In genomic region chr18:4986677-4987076, GRCh38 we compare ENCODE assay signal across 33 cellular contexts.
"Had no signal": no experiment of that assay in that cellular context is flagged by ENCODE, and none has a peak within 500 bp of the region (broad histone marks: within the 10 kb centered on the region; RNA-seq: fewer than 3 reads in every experiment).

No MANE protein-coding gene starts in this region.

- DNase-seq: activated B cell treated with CpG ODN at 0.5 μM for 24 hours; activated CD4-positive, alpha-beta T cell treated with anti-CD3 and anti-CD28 coated beads for 48 hours; activated CD4-positive, alpha-beta T cell treated with anti-CD3 and anti-CD28 coated beads, Interleukin-2, amount 50 U/mL, for 1 hour; activated CD4-positive, alpha-beta T cell treated with anti-CD3 and anti-CD28 coated beads, Interleukin-2, amount 50 U/mL, for 48 hours; activated CD8-positive, alpha-beta memory T cell treated with anti-CD3 and anti-CD28 coated beads for 24 hours; activated CD8-positive, alpha-beta T cell treated with anti-CD3 and anti-CD28 coated beads for 36 hours; activated effector memory CD4-positive, alpha-beta T cell treated with Interleukin-2 at 50 U/mL for 16 hours; activated naive CD4-positive, alpha-beta T cell treated with anti-CD3 and anti-CD28 coated beads for 36 hours; activated naive CD8-positive, alpha-beta T cell treated with anti-CD3 and anti-CD28 coated beads for 36 hours; activated naive CD8-positive, alpha-beta T cell treated with anti-CD3 and anti-CD28 coated beads, Interleukin-2, amount 50 U/mL, for 24 hours; activated T-cell treated with anti-CD3 and anti-CD28 coated beads, Interleukin-2, amount 50 U/mL, for 4 hours; adrenal gland; amygdala; aorta; body of pancreas; caudate nucleus; cortex of kidney; effector CD8-positive, alpha-beta T cell; esophagus squamous epithelium; foreskin melanocyte; T-cell; T1000; WERI-Rb-1 had no signal

- H3K27ac ChIP-seq: adrenal gland, body of pancreas, epithelial cell of prostate, esophagus squamous epithelium, gastroesophageal sphincter, WERI-Rb-1 had no signal

- H3K36me3 Mint-ChIP-seq: activated naive CD8-positive, alpha-beta T cell treated with anti-CD3 and anti-CD28 coated beads for 36 hours; T-cell had no signal

- H3K4me1 ChIP-seq: adrenal gland, body of pancreas, esophagus squamous epithelium, gastroesophageal sphincter had no signal

- H3K36me3 ChIP-seq: adrenal gland, esophagus squamous epithelium, gastroesophageal sphincter, WERI-Rb-1 had no signal

- H3K9me3 ChIP-seq: adrenal gland had no signal

- H3K27ac Mint-ChIP-seq: activated B cell treated with CpG ODN at 0.5 μM for 24 hours; activated CD8-positive, alpha-beta T cell treated with anti-CD3 and anti-CD28 coated beads for 36 hours; activated naive CD4-positive, alpha-beta T cell treated with anti-CD3 and anti-CD28 coated beads for 36 hours; activated naive CD4-positive, alpha-beta T cell treated with anti-CD3 and anti-CD28 coated beads, Interleukin-2, amount 50 U/mL, for 24 hours; activated naive CD8-positive, alpha-beta T cell treated with anti-CD3 and anti-CD28 coated beads for 36 hours; activated naive CD8-positive, alpha-beta T cell treated with anti-CD3 and anti-CD28 coated beads, Interleukin-2, amount 50 U/mL, for 24 hours; activated T-helper 17 cell treated with anti-CD3 and anti-CD28 coated beads, Interleukin-2, amount 50 U/mL, for 72 hours; T-cell; T-helper 1 cell treated with Interleukin-12 subunit alpha and Interleukin-12 subunit beta and Interleukin-4 antibody, amounts not matched to agents 30 μg/mL and 1 μg/mL, for 36 hours; T-helper 2 cell treated with Interferon-gamma antibody and Interleukin-4, amounts not matched to agents 5 μg/mL and 100 μg/mL, for 36 hours had no signal

- FAIRE-seq: colon, endometrium, endothelial cell of umbilical vein had no signal

- H3K4me3 ChIP-seq: adrenal gland, body of pancreas, esophagus squamous epithelium, gastroesophageal sphincter had no signal

- H3K4me3 Mint-ChIP-seq: activated B cell treated with CpG ODN at 0.5 μM for 24 hours; activated CD8-positive, alpha-beta T cell treated with anti-CD3 and anti-CD28 coated beads for 36 hours; activated naive CD4-positive, alpha-beta T cell treated with anti-CD3 and anti-CD28 coated beads for 36 hours; activated naive CD4-positive, alpha-beta T cell treated with anti-CD3 and anti-CD28 coated beads, Interleukin-2, amount 50 U/mL, for 24 hours; activated naive CD8-positive, alpha-beta T cell treated with anti-CD3 and anti-CD28 coated beads for 36 hours; activated naive CD8-positive, alpha-beta T cell treated with anti-CD3 and anti-CD28 coated beads, Interleukin-2, amount 50 U/mL, for 24 hours; activated T-cell treated with anti-CD3 and anti-CD28 coated beads, Interleukin-2, amount 50 U/mL, for 4 hours; activated T-helper 17 cell treated with anti-CD3 and anti-CD28 coated beads, Interleukin-2, amount 50 U/mL, for 72 hours; T-cell; T-helper 1 cell treated with Interleukin-12 subunit alpha and Interleukin-12 subunit beta and Interleukin-4 antibody, amounts not matched to agents 30 μg/mL and 1 μg/mL, for 36 hours; T-helper 2 cell treated with Interferon-gamma antibody and Interleukin-4, amounts not matched to agents 5 μg/mL and 100 μg/mL, for 36 hours had no signal

- ATAC-seq: activated CD4-positive, CD25-positive, alpha-beta regulatory T cell treated with anti-CD3 and anti-CD28 coated beads, Interleukin-2, amount 50 U/mL, for 24 hours; activated CD8-positive, alpha-beta T cell treated with anti-CD3 and anti-CD28 coated beads for 36 hours; activated naive CD8-positive, alpha-beta T cell treated with anti-CD3 and anti-CD28 coated beads, Interleukin-2, amount 50 U/mL, for 24 hours; activated T-cell treated with anti-CD3 and anti-CD28 coated beads, Interleukin-2, amount 50 U/mL, for 4 hours; activated T-helper 17 cell treated with anti-CD3 and anti-CD28 coated beads, Interleukin-2, amount 50 U/mL, for 72 hours; body of pancreas; gastroesophageal sphincter; T-cell had no signal

- H3K27me3 Mint-ChIP-seq: activated B cell treated with CpG ODN at 0.5 μM for 24 hours; activated CD8-positive, alpha-beta T cell treated with anti-CD3 and anti-CD28 coated beads for 36 hours; activated naive CD4-positive, alpha-beta T cell treated with anti-CD3 and anti-CD28 coated beads, Interleukin-2, amount 50 U/mL, for 24 hours; activated naive CD8-positive, alpha-beta T cell treated with anti-CD3 and anti-CD28 coated beads for 36 hours; activated naive CD8-positive, alpha-beta T cell treated with anti-CD3 and anti-CD28 coated beads, Interleukin-2, amount 50 U/mL, for 24 hours; activated T-helper 17 cell treated with anti-CD3 and anti-CD28 coated beads, Interleukin-2, amount 50 U/mL, for 72 hours; T-cell had no signal

- H3K27me3 ChIP-seq: adrenal gland, body of pancreas, esophagus squamous epithelium, gastroesophageal sphincter had no signal

- H3K4me1 Mint-ChIP-seq: activated B cell treated with CpG ODN at 0.5 μM for 24 hours; activated naive CD4-positive, alpha-beta T cell treated with anti-CD3 and anti-CD28 coated beads, Interleukin-2, amount 50 U/mL, for 24 hours; activated naive CD8-positive, alpha-beta T cell treated with anti-CD3 and anti-CD28 coated beads for 36 hours; activated naive CD8-positive, alpha-beta T cell treated with anti-CD3 and anti-CD28 coated beads, Interleukin-2, amount 50 U/mL, for 24 hours; activated T-helper 17 cell treated with anti-CD3 and anti-CD28 coated beads, Interleukin-2, amount 50 U/mL, for 72 hours; T-cell had no signal
